Comparison of ENCODE assay signal across 8 cellular contexts in the genomic region with DNA sequence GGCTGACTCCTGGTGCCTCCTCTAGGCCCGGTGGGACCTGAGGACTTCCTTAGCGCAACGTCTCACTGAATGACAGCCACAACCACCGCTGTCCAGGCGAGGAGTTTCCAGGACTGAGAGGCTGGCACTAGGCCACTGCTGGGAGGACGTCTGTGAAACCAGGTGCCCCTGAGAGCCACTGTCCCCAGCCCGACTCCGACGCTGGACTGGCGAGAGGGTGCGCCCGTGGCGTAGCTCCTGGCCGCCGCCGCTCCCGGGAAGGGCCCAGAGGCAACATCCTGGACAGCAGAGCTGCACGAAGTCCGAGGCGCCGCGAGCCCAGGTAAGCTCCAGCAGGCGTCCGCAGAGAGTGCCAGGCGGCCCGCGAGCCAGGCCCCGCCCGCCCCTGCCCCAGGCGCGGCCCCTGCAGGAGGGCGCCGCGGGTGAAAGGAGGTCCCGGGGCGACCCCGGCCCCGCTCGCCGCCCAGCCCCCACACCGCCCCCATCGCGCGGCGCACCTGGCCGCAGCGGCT. TPM values are rescaled to one million over a fixed set of nuclear protein-coding genes. Genes with fewer than 3 reads are reported as not detected.
DNase-seq lines count a peak whose midpoint lies in the region; TF ChIP-seq lines count a peak whose summit lies in the region.

No MANE protein-coding gene starts in this region.

- TF ChIP-seq EP300 in esophagus muscularis mucosa (IDR thresholded peaks at IDR 0.05), result peak; percentile 1
- TF ChIP-seq EP300 in transverse colon (IDR thresholded peaks at IDR 0.05; ENCODE audit: low read depth), result no peak

- H3K4me3 ChIP-seq in GM12865 (ENCODE audit: low read depth, low read length) (peak overlapping the region; percentile 84), HEK293 (ENCODE audit: low read depth, low read length) (peak overlapping the region; percentile 94), MM.1S (ENCODE audit: low read length) (peak overlapping the region; percentile 99), esophagus muscularis mucosa (peak overlapping the region; percentile 80 to 98 (median 94)), transverse colon (peak overlapping the region; percentile 62 to 93 (median 70))

- H2AFZ ChIP-seq in MM.1S (ENCODE audit: low read length), result peak overlapping the region; percentile 90

- TF ChIP-seq POLR2A in esophagus muscularis mucosa (IDR thresholded peaks at IDR 0.05; ENCODE audit: low read depth) (no peak), transverse colon (IDR thresholded peaks at IDR 0.05) (no peak)

- H3K9me3 ChIP-seq in HEK293 (ENCODE audit: control insufficient read depth, insufficient read depth, low read depth, low read length) (no peaks in the 10 kb centered on the region), MM.1S (replicated peaks; ENCODE audit: insufficient read depth, low read length) (no peaks in the 10 kb centered on the region), esophagus muscularis mucosa (no peaks in the 10 kb centered on the region), transverse colon (no peaks in the 10 kb centered on the region)

- 0% methylated on average over 3 of the region's 47 CpGs for WGBS in esophagus muscularis mucosa
- WGBS in transverse colon (ENCODE audit: low coverage in 1 of 2), 2 donors, result 0% methylated on average over 12 of the region's 47 CpGs; no CpG with 5 or more reads in 1 of the 2 donors

- H3K4me1 ChIP-seq in HEK293 (ENCODE audit: control insufficient read depth, insufficient read depth, low read length) (no peaks in the 10 kb centered on the region), MM.1S (ENCODE audit: low read length) (peaks cover 41% of the 10 kb centered on the region), esophagus muscularis mucosa (peaks cover 51 to 59% (median 55%) of the 10 kb centered on the region in 4 donors), transverse colon (peaks cover 21 to 50% (median 42%) of the 10 kb centered on the region in 4 donors)

- TF ChIP-seq CTCF in GM12865 (IDR thresholded peaks at IDR 0.05; ENCODE audit: insufficient read depth, low read depth, low read length, missing control alignments) (no peak), HEK293 (tag by site-specific recombination; IDR thresholded peaks at IDR 0.05) (peak; percentile 5; the same call in 1 of the 2 replicates), MM.1S (IDR thresholded peaks at IDR 0.05; ENCODE audit: low read length) (no peak), esophagus muscularis mucosa (IDR thresholded peaks at IDR 0.05) (no peak), transverse colon (IDR thresholded peaks at IDR 0.05) (no peak)

- H3K4me2 ChIP-seq in MM.1S (ENCODE audit: low read depth, low read length), result peak overlapping the region; percentile 80

- CTCF ChIA-PET in HEK293 (lab: Yijun Ruan, JAX), result interaction anchor here (0.6 to 1.8 kb wide), 4 partner anchors 11 to 213 kb away, joined by 3 to 4 read pairs (median 4); no protein-coding TSS in a partner anchor

- H3K27ac ChIP-seq in HEK293 (ENCODE audit: extremely low read depth, low read depth, low read length) (peak overlapping the region; percentile 75), MM.1S (ENCODE audit: low read length) (peak overlapping the region; percentile 66), esophagus muscularis mucosa (replicated peaks in 1 of 4) (peak overlapping the region; percentile 91 to 97 (median 96)), transverse colon (peak overlapping the region; percentile 94 to 97 (median 96))

- H3F3A ChIP-seq in MM.1S (ENCODE audit: insufficient read depth, low read length), result peaks cover 10% of the 10 kb centered on the region; the same call in 1 of the 2 replicates

- peak overlapping the region; percentile 94 for H3K9ac ChIP-seq in MM.1S (ENCODE audit: low read length)

- intact Hi-C loops in esophagus muscularis mucosa (cut with DNase I) (loop anchor here (2.0 kb wide), 1 partner anchor 23 kb away; a partner anchor contains a TSS), transverse colon (cut with DNase I; ENCODE audit: low total_unique reads) (no loop called here)

- POLR2A ChIA-PET in HEK293 (lab: Yijun Ruan, JAX), result interaction anchor here (0.8 to 3.2 kb wide), 7 partner anchors 10 to 57 kb away, joined by 3 to 34 read pairs (median 6); a partner anchor contains a TSS

- in situ Hi-C loops in transverse colon (cut with MboI; ENCODE audit: low pct_ligation_motif_present in 1 of 4, low pct_unique_long_range_greater_than_20kb in 1 of 4, low sequenced_read_pairs in 3 of 4), result no loop called here

- H3K36me3 ChIP-seq in HEK293 (ENCODE audit: control insufficient read depth in 2 of 2, insufficient read depth in 1 of 2, low read length in 2 of 2), result peaks cover 0 to 28% of the 10 kb centered on the region in 2 experiments; a peak in 1 of 3 replicates
- H3K36me3 ChIP-seq in MM.1S (replicated peaks; ENCODE audit: insufficient read depth, low read length), result no peaks in the 10 kb centered on the region
- H3K36me3 ChIP-seq in esophagus muscularis mucosa, result no peaks in the 10 kb centered on the region
- H3K36me3 ChIP-seq in transverse colon, result no peaks in the 10 kb centered on the region

- H3K79me2 ChIP-seq in MM.1S (ENCODE audit: low read length), result peaks cover 55% of the 10 kb centered on the region

- H3K9me2 ChIP-seq in MM.1S (replicated peaks; ENCODE audit: insufficient read depth, low read length), result no peaks in the 10 kb centered on the region

- peaks cover 25% of the 10 kb centered on the region for H4K20me1 ChIP-seq in MM.1S (ENCODE audit: insufficient read depth, low read length)

- DNase-seq in GM12865 (ENCODE audit: low read depth), result peak; percentile 53
- peak; percentile 48 for DNase-seq in MM.1S
- peak; percentile 9 for DNase-seq in activated T-cell treated with anti-CD3 and anti-CD28 coated beads for 4 hours
- no peak for DNase-seq in esophagus muscularis mucosa (ENCODE audit: extremely low spot score)
- DNase-seq in myocyte (ENCODE audit: low read depth), result peak; percentile 65
- DNase-seq in transverse colon, result peak; percentile 64
- no peak for DNase-seq in DMS79 treated with DMSO at 0.1 percent for 48 hours (lab: John Stamatoyannopoulos, UW)

- H3K27me3 ChIP-seq in MM.1S (replicated peaks; ENCODE audit: insufficient read depth, low read length), result peaks cover 9% of the 10 kb centered on the region; the same call in 1 of the 2 replicates
- no peaks in the 10 kb centered on the region for H3K27me3 ChIP-seq in esophagus muscularis mucosa
- no peaks in the 10 kb centered on the region for H3K27me3 ChIP-seq in transverse colon

TF ChIP-seq in HEK293, 187 proteins besides CTCF, POLR2A, EP300 and RAD21 (continues in another document):
- TF ChIP-seq HOXC10 (CRISPR knock-in tag; IDR thresholded peaks at IDR 0.05) (0 out of 2 replicates have a peak, but pooled peaks have one; percentile 42), ZNF140 (tag by site-specific recombination; IDR thresholded peaks at IDR 0.05) (no peak), ZNF629 (tag by site-specific recombination; IDR thresholded peaks at IDR 0.05) (no peak), ZNF335 (tag by site-specific recombination; conservative IDR thresholded peaks at IDR 0.05) (peak; percentile 93), ZNF596 (tag by site-specific recombination; IDR thresholded peaks at IDR 0.05) (no peak), ZNF664 (tag by site-specific recombination; IDR thresholded peaks at IDR 0.05) (no peak), SP3 (tag by site-specific recombination; IDR thresholded peaks at IDR 0.05) (no peak), ZNF548 (tag by site-specific recombination; IDR thresholded peaks at IDR 0.05) (no peak), ZNF76 (tag by site-specific recombination; IDR thresholded peaks at IDR 0.05; ENCODE audit: borderline replicate concordance, low read depth) (peak; percentile 28; the same call in 1 of the 2 replicates), OVOL3 (tag by site-specific recombination; IDR thresholded peaks at IDR 0.05) (no peak), MZF1 (tag by site-specific recombination; IDR thresholded peaks at IDR 0.05; ENCODE audit: borderline replicate concordance) (no peak), GLIS1 (tag by site-specific recombination; IDR thresholded peaks at IDR 0.05) (no peak), ZNF510 (tag by site-specific recombination; IDR thresholded peaks at IDR 0.05; ENCODE audit: insufficient replicate concordance) (no peak), ZNF560 (tag by site-specific recombination; IDR thresholded peaks at IDR 0.05; ENCODE audit: borderline replicate concordance) (no peak), ZNF138 (tag by site-specific recombination; IDR thresholded peaks at IDR 0.05; ENCODE audit: borderline replicate concordance) (no peak)
- TF ChIP-seq, protein P1, sequence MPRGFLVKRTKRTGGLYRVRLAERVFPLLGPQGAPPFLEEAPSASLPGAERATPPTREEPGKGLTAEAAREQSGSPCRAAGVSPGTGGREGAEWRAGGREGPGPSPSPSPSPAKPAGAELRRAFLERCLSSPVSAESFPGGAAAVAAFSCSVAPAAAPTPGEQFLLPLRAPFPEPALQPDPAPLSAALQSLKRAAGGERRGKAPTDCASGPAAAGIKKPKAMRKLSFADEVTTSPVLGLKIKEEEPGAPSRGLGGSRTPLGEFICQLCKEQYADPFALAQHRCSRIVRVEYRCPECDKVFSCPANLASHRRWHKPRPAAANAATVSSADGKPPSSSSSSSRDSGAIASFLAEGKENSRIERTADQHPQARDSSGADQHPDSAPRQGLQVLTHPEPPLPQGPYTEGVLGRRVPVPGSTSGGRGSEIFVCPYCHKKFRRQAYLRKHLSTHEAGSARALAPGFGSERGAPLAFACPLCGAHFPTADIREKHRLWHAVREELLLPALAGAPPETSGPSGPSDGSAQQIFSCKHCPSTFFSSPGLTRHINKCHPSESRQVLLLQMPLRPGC (tag by site-specific recombination; IDR thresholded peaks at IDR 0.05), result no peak

RNA-seq across cellular contexts. Expression of a gene that starts 0.5 kb away (rescaled TPM):
- total RNA-seq in esophagus muscularis mucosa (10 to 100 TPM; 45.7 to 79.6 (median 65.4) TPM), myocyte (60.8 and 63.8 TPM in 2 replicates), transverse colon (100 to 1,000 TPM in 1 of 4 donors, 10 to 100 TPM in 3; 71.6 to 106 (median 94.3) TPM)
- polyA plus RNA-seq in myocyte (2012), result 41.6 TPM

RNA-seq across cellular contexts. Expression of a gene that starts 9.4 kb away (rescaled TPM):
- total RNA-seq in esophagus muscularis mucosa (not detected), myocyte (not detected in 2 replicates), transverse colon (not detected)
- not detected for polyA plus RNA-seq in myocyte (2012)

RNA-seq across cellular contexts. Expression of a gene that starts 22.8 kb away (rescaled TPM):
- total RNA-seq in esophagus muscularis mucosa (10 to 100 TPM; 11.2 to 21.9 (median 19.9) TPM), myocyte (17.5 and 21.1 TPM in 2 replicates), transverse colon (10 to 100 TPM in 2 of 4 donors, 1 to 10 TPM in 2; 3.8 to 13.7 (median 10.4) TPM)
- 15.8 TPM for polyA plus RNA-seq in myocyte (2012)

RNA-seq across cellular contexts. Expression of a gene that starts 28.4 kb away (rescaled TPM):
- not detected for total RNA-seq in esophagus muscularis mucosa
- not detected in 2 replicates for total RNA-seq in myocyte
- not detected for polyA plus RNA-seq in myocyte (2012)
- not detected for total RNA-seq in transverse colon

RNA-seq across cellular contexts. Expression of a gene that starts 56.8 kb away (rescaled TPM):
- 10 to 100 TPM; 57.3 to 88.9 (median 71.8) TPM for total RNA-seq in esophagus muscularis mucosa
- 34.1 and 36.2 TPM in 2 replicates for total RNA-seq in myocyte
- 39.1 TPM for polyA plus RNA-seq in myocyte (2012)
- total RNA-seq in transverse colon, result 100 to 1,000 TPM in 3 of 4 donors, 10 to 100 TPM in 1; 80.2 to 146 (median 132) TPM

Comparison
In these comparisons a context has a peak if more than half of its experiments do, and no peak if none do; other contexts are left out.
1. DNase-seq: peak in GM12865 (single experiment), MM.1S (single experiment), activated T-cell treated with anti-CD3 and anti-CD28 coated beads for 4 hours (single experiment), myocyte (single experiment) and transverse colon (single experiment); none in esophagus muscularis mucosa (single experiment) and DMS79 treated with DMSO at 0.1 percent for 48 hours (single experiment).
2. Peak in every context shown above with its lines, with median percentiles within 50 percentile points of each other: H3K4me3 ChIP-seq and H3K27ac ChIP-seq.